9 cellular contexts compared by ENCODE assay signal in genomic region chr21:36144233-36144632, GRCh38. TPM values are rescaled to one million over a fixed set of nuclear protein-coding genes. Genes with fewer than 3 reads are reported as not detected.
DNase-seq lines count a peak whose midpoint lies in the region; ATAC-seq and TF ChIP-seq lines count a peak whose summit lies in the region.
"Not testable (repeated sequence)": the region's sequence is repeated elsewhere in the genome, so short reads cannot be mapped to it uniquely, and the experiment has no call there.
"Had no signal": no experiment of that assay in that cellular context is flagged by ENCODE, and none has a peak within 500 bp of the region (broad histone marks: within the 10 kb centered on the region; RNA-seq: fewer than 3 reads in every experiment).

No MANE protein-coding gene starts in this region.

- H3K36me3 ChIP-seq in esophagus squamous epithelium (peaks cover 3 to 54% (median 4%) of the 10 kb centered on the region in 3 donors), trophoblast cell (ENCODE audit: control insufficient read depth in 1 of 2, insufficient read depth in 2 of 2, low read length in 2 of 2) (peaks cover 19 to 21% of the 10 kb centered on the region in 2 experiments)

- not testable (repeated sequence) for H2AK5ac ChIP-seq in trophoblast cell (ENCODE audit: low read length)

- POLR2A ChIA-PET in T-cell (lab: Charles Lee), result interaction anchor here (0.6 to 1.1 kb wide), 2 partner anchors 12 to 82 kb away, joined by 3 to 8 read pairs; no protein-coding TSS in a partner anchor
- POLR2A ChIA-PET in activated CD4-positive, alpha-beta memory T cell treated with anti-CD3 and anti-CD28 coated beads, Interleukin-2, amount 10 ng/mL, durations not matched to agents 7 days and 5 days (lab: Charles Lee), result interaction anchor here (1.2 to 6.1 kb wide), 3 partner anchors 8 to 30 kb away, joined by 4 to 46 read pairs (median 10); partner anchors contain the start of gene CBR3
- POLR2A ChIA-PET in activated naive CD8-positive, alpha-beta T cell treated with anti-CD3 and anti-CD28 coated beads, Interleukin-2, amount 10 ng/mL, durations not matched to agents 7 days and 5 days (lab: Charles Lee), result interaction anchor here (0.5 to 2.9 kb wide), 3 partner anchors 8 to 116 kb away, joined by 3 to 20 read pairs (median 5); no protein-coding TSS in a partner anchor

- not testable (repeated sequence) for H3K4me3 Mint-ChIP-seq in T-cell; activated CD4-positive, alpha-beta memory T cell treated with anti-CD3 and anti-CD28 coated beads, Interleukin-2, amount 10 ng/mL, durations not matched to agents 7 days and 5 days; activated naive CD8-positive, alpha-beta T cell treated with anti-CD3 and anti-CD28 coated beads, Interleukin-2, amount 10 ng/mL, durations not matched to agents 7 days and 5 days

- H3K4me3 ChIP-seq in esophagus squamous epithelium; trophoblast cell (ENCODE audit: low read depth, low read length): not testable (repeated sequence)

- H2BK12ac ChIP-seq in trophoblast cell (ENCODE audit: low read length), result not testable (repeated sequence)

- 44 to 67% methylated on average over 2 to 4 of the region's 6 CpGs for WGBS in esophagus squamous epithelium, 2 donors
- WGBS in trophoblast cell (ENCODE audit: extremely low coverage, insufficient coverage, insufficient read length), result no CpG with 5 or more reads among the region's 6 CpGs

- not testable (repeated sequence) for H3K9me3 ChIP-seq in esophagus squamous epithelium; trophoblast cell (ENCODE audit: insufficient read depth, low read depth, low read length)

- not testable (repeated sequence) for H4K91ac ChIP-seq in trophoblast cell (ENCODE audit: low read depth, low read length)

- not testable (repeated sequence) for H3K4ac ChIP-seq in trophoblast cell (ENCODE audit: low read depth, low read length)

- not testable (repeated sequence) for ATAC-seq in T-cell (replicated peaks in 1 of 4); activated naive CD8-positive, alpha-beta T cell treated with anti-CD3 and anti-CD28 coated beads, Interleukin-2, amount 10 ng/mL, durations not matched to agents 7 days and 5 days (ENCODE audit: low read depth)

- H2AFZ ChIP-seq in trophoblast cell (ENCODE audit: insufficient read depth, low read length, poor library complexity), result not testable (repeated sequence)

- not testable (repeated sequence) for TF ChIP-seq POLR2A in esophagus squamous epithelium (IDR thresholded peaks at IDR 0.05)

- not testable (repeated sequence) for H4K12ac ChIP-seq in trophoblast cell (ENCODE audit: low read depth, low read length)

- not testable (repeated sequence) for H3K18ac ChIP-seq in trophoblast cell (ENCODE audit: low read length)

- H3K36me3 Mint-ChIP-seq in T-cell, result peaks cover 14% of the 10 kb centered on the region
- H3K36me3 Mint-ChIP-seq in activated CD4-positive, alpha-beta memory T cell treated with anti-CD3 and anti-CD28 coated beads, Interleukin-2, amount 10 ng/mL, durations not matched to agents 7 days and 5 days (ENCODE audit: low read depth), result peaks cover 35% of the 10 kb centered on the region
- H3K36me3 Mint-ChIP-seq in activated naive CD8-positive, alpha-beta T cell treated with anti-CD3 and anti-CD28 coated beads, Interleukin-2, amount 10 ng/mL, durations not matched to agents 7 days and 5 days, result peaks cover 34% of the 10 kb centered on the region

- not testable (repeated sequence) for H3K9me3 Mint-ChIP-seq in T-cell; activated CD4-positive, alpha-beta memory T cell treated with anti-CD3 and anti-CD28 coated beads, Interleukin-2, amount 10 ng/mL, durations not matched to agents 7 days and 5 days; activated naive CD8-positive, alpha-beta T cell treated with anti-CD3 and anti-CD28 coated beads, Interleukin-2, amount 10 ng/mL, durations not matched to agents 7 days and 5 days

- intact Hi-C loops in esophagus squamous epithelium (cut with DNase I) (loop anchor here (10.0 kb wide), 1 partner anchor 181 kb away; the partner anchor contains the start of gene MORC3), posterior vena cava (cut with DNase I) (loop anchor here in 1 of 2 donors (5.0 kb wide), 1 partner anchor 188 kb away; no protein-coding TSS in a partner anchor)

- not testable (repeated sequence) for H3K27me3 ChIP-seq in esophagus squamous epithelium; trophoblast cell (ENCODE audit: insufficient read depth, low read length)

- H3K4me1 ChIP-seq in esophagus squamous epithelium, result peaks cover 0 to 30% (median 4%) of the 10 kb centered on the region in 3 donors
- not testable (repeated sequence) for H3K4me1 ChIP-seq in trophoblast cell (ENCODE audit: control insufficient read depth in 1 of 2, insufficient read depth in 2 of 2, low read length in 2 of 2)

- H3K27ac ChIP-seq in VCaP, result peak overlapping the region; percentile 97
- H3K27ac ChIP-seq in esophagus squamous epithelium, result peak overlapping the region in 3 of 4 donors; percentile 14 to 88 (median 42)
- H3K27ac ChIP-seq in trophoblast cell (ENCODE audit: low read depth, low read length), result not testable (repeated sequence)

- not testable (repeated sequence) for H2BK5ac ChIP-seq in trophoblast cell (ENCODE audit: low read depth, low read length, poor library complexity)

- CTCF ChIA-PET in T-cell (lab: Charles Lee), result interaction anchor here (0.7 to 1.8 kb wide), 5 partner anchors 8 to 184 kb away, joined by 3 to 7 read pairs (median 4); no protein-coding TSS in a partner anchor
- CTCF ChIA-PET in activated CD4-positive, alpha-beta memory T cell treated with anti-CD3 and anti-CD28 coated beads, Interleukin-2, amount 10 ng/mL, durations not matched to agents 7 days and 5 days (lab: Charles Lee), result interaction anchor here (4.9 kb wide), 1 partner anchor 67 kb away, joined by 51 read pairs; no protein-coding TSS in a partner anchor

- not testable (repeated sequence) for H2BK120ac ChIP-seq in trophoblast cell (ENCODE audit: insufficient read depth, low read length, poor library complexity)

- H3K4me2 ChIP-seq in trophoblast cell (ENCODE audit: low read length), result not testable (repeated sequence)

- not testable (repeated sequence) for H4K8ac ChIP-seq in trophoblast cell (ENCODE audit: low read depth, low read length)

- TF ChIP-seq CTCF in VCaP (conservative IDR thresholded peaks at IDR 0.05); esophagus squamous epithelium (IDR thresholded peaks at IDR 0.05): not testable (repeated sequence)

- not testable (repeated sequence) for H3K79me1 ChIP-seq in trophoblast cell (ENCODE audit: low read length)

- not testable (repeated sequence) for H3K14ac ChIP-seq in trophoblast cell (ENCODE audit: low read length)

- H3K27ac Mint-ChIP-seq in T-cell, result peak overlapping the region; percentile 55 to 81
- H3K27ac Mint-ChIP-seq in activated CD4-positive, alpha-beta memory T cell treated with anti-CD3 and anti-CD28 coated beads, Interleukin-2, amount 10 ng/mL, durations not matched to agents 7 days and 5 days, result peak overlapping the region; percentile 56
- peak overlapping the region; percentile 12 for H3K27ac Mint-ChIP-seq in activated naive CD8-positive, alpha-beta T cell treated with anti-CD3 and anti-CD28 coated beads, Interleukin-2, amount 10 ng/mL, durations not matched to agents 7 days and 5 days

- peaks cover 24 to 36% (median 24%) of the 10 kb centered on the region in 3 donors for H3K4me1 Mint-ChIP-seq in T-cell
- H3K4me1 Mint-ChIP-seq in activated CD4-positive, alpha-beta memory T cell treated with anti-CD3 and anti-CD28 coated beads, Interleukin-2, amount 10 ng/mL, durations not matched to agents 7 days and 5 days, result peaks cover 42% of the 10 kb centered on the region
- peaks cover 27% of the 10 kb centered on the region for H3K4me1 Mint-ChIP-seq in activated naive CD8-positive, alpha-beta T cell treated with anti-CD3 and anti-CD28 coated beads, Interleukin-2, amount 10 ng/mL, durations not matched to agents 7 days and 5 days

- DNase-seq in T-cell; activated CD4-positive, alpha-beta memory T cell treated with anti-CD3 and anti-CD28 coated beads, Interleukin-2, amount 10 ng/mL, durations not matched to agents 7 days and 5 days; activated naive CD8-positive, alpha-beta T cell treated with anti-CD3 and anti-CD28 coated beads, Interleukin-2, amount 10 ng/mL, durations not matched to agents 7 days and 5 days; esophagus squamous epithelium (lab: John Stamatoyannopoulos, UW): not testable (repeated sequence)
- peak; percentile 14 for DNase-seq in activated effector memory CD4-positive, alpha-beta T cell treated with anti-CD3 and anti-CD28 coated beads, Interleukin-2, amount 50 U/mL, for 16 hours
- DNase-seq in trophoblast cell (peak; percentile 53 to 74), posterior vena cava (ENCODE audit: low spot score) (peak; percentile 22)

- H3K79me2 ChIP-seq in trophoblast cell (ENCODE audit: control insufficient read depth, insufficient read depth, low read length, poor library complexity), result not testable (repeated sequence)

- H3K9ac ChIP-seq in trophoblast cell (ENCODE audit: low read length), result not testable (repeated sequence)

- not testable (repeated sequence) for H3K27me3 Mint-ChIP-seq in T-cell; activated CD4-positive, alpha-beta memory T cell treated with anti-CD3 and anti-CD28 coated beads, Interleukin-2, amount 10 ng/mL, durations not matched to agents 7 days and 5 days; activated naive CD8-positive, alpha-beta T cell treated with anti-CD3 and anti-CD28 coated beads, Interleukin-2, amount 10 ng/mL, durations not matched to agents 7 days and 5 days

- H3K23ac ChIP-seq in trophoblast cell (ENCODE audit: low read length), result not testable (repeated sequence)

RNA-seq across cellular contexts. Expression of gene CBR3, which starts 9.4 kb away (rescaled TPM):
- total RNA-seq in T-cell (10 to 100 TPM in 2 of 5 donors, 1 to 10 TPM in 2, under 1 TPM in 1; 0.85 to 16.1 (median 8.1) TPM), esophagus squamous epithelium (100 to 1,000 TPM in 3 of 4 donors, 10 to 100 TPM in 1; 67.3 to 158 (median 122) TPM), posterior vena cava (10 to 100 TPM; 12.2 to 12.5 TPM)
- total RNA-seq in activated CD4-positive, alpha-beta memory T cell treated with anti-CD3 and anti-CD28 coated beads, Interleukin-2, amount 10 ng/mL, durations not matched to agents 7 days and 5 days, result 10 to 100 TPM; 27.3 to 29.0 TPM
- total RNA-seq in activated naive CD8-positive, alpha-beta T cell treated with anti-CD3 and anti-CD28 coated beads, Interleukin-2, amount 10 ng/mL, durations not matched to agents 7 days and 5 days, result 10 to 100 TPM; 14.6 to 14.9 TPM
- polyA plus RNA-seq in trophoblast cell (2013), result 2.9 and 3.3 TPM in 2 replicates
- total RNA-seq: Caco-2 had no signal

RNA-seq across cellular contexts. Expression of gene DOP1B, which starts 12.4 kb away (rescaled TPM):
- 10 to 100 TPM; 18.4 to 26.3 (median 23.1) TPM for total RNA-seq in T-cell
- total RNA-seq in activated CD4-positive, alpha-beta memory T cell treated with anti-CD3 and anti-CD28 coated beads, Interleukin-2, amount 10 ng/mL, durations not matched to agents 7 days and 5 days, result 10 to 100 TPM; 23.1 to 24.9 TPM
- 10 to 100 TPM; 24.1 to 27.1 TPM for total RNA-seq in activated naive CD8-positive, alpha-beta T cell treated with anti-CD3 and anti-CD28 coated beads, Interleukin-2, amount 10 ng/mL, durations not matched to agents 7 days and 5 days
- total RNA-seq in esophagus squamous epithelium, result 10 to 100 TPM; 18.5 to 36.7 (median 26.2) TPM
- 26.7 and 27.3 TPM in 2 replicates for polyA plus RNA-seq in trophoblast cell (2013)
- total RNA-seq in posterior vena cava, result 10 to 100 TPM; 12.4 to 17.2 TPM

Comparison
In these comparisons a context has a peak if more than half of its experiments do, and no peak if none do; other contexts are left out.
1. H3K27ac Mint-ChIP-seq: peak in every context shown above with its lines; median percentile 68 in T-cell; 56 in activated CD4-positive, alpha-beta memory T cell treated with anti-CD3 and anti-CD28 coated beads, Interleukin-2, amount 10 ng/mL, durations not matched to agents 7 days and 5 days; 12 in activated naive CD8-positive, alpha-beta T cell treated with anti-CD3 and anti-CD28 coated beads, Interleukin-2, amount 10 ng/mL, durations not matched to agents 7 days and 5 days.